In the genomic region with DNA sequence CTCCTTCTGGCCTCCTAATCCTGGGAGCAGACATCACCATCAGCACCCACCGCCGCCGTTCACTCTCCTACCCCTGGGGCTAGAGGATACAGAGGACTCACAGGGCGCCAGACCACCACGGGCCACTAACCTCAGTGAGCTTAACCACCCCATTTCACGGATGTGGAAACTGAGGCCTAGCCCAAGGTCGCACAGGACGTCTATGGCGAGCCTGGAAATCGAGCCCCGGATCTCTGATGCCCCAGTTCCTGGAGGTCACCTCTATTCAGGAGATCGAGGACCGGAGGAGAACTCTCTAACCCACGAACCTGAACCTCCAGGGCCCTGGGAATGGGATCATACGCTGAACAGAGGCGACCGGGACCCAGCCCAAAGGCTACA, we compare ENCODE assay signal across 8 cellular contexts. TPM values are rescaled to one million over a fixed set of nuclear protein-coding genes. Genes with fewer than 3 reads are reported as not detected.
DNase-seq lines count a peak whose midpoint lies in the region; ATAC-seq and TF ChIP-seq lines count a peak whose summit lies in the region.

No MANE protein-coding gene starts in this region.

- H3K23ac ChIP-seq in mesenchymal stem cell (ENCODE audit: low read length in 2 of 2), result no peak overlapping the region

- peak overlapping the region in 1 of 2 experiments; percentile 22 for H2BK12ac ChIP-seq in mesenchymal stem cell (ENCODE audit: low read length in 2 of 2)

- H4K8ac ChIP-seq in mesenchymal stem cell (ENCODE audit: low read length), result peak overlapping the region; percentile 83

- CTCF ChIA-PET in MCF 10A (lab: Yijun Ruan, JAX), result interaction anchor here (0.6 to 8.1 kb wide), 12 partner anchors 15 to 1038 kb away, joined by 3 to 254 read pairs (median 4); a partner anchor contains a TSS

- 2% methylated on average over 17 of the region's 17 CpGs for WGBS in mesenchymal stem cell

- H3K4me3 Mint-ChIP-seq in CD4-positive, CD25-positive, alpha-beta regulatory T cell, result peak overlapping the region; percentile 85 to 95 (median 93)
- peak overlapping the region; percentile 96 for H3K4me3 Mint-ChIP-seq in MCF 10A (ENCODE audit: unreplicated experiment)

- POLR2A ChIA-PET in MCF 10A (lab: Yijun Ruan, JAX), result interaction anchor here (0.9 to 2.2 kb wide), 11 partner anchors 15 to 1615 kb away, joined by 3 to 11 read pairs (median 4); a partner anchor contains a TSS

- no peaks in the 10 kb centered on the region for H3K9me3 ChIP-seq in CD4-positive, CD25-positive, alpha-beta regulatory T cell (ENCODE audit: control insufficient read depth in 2 of 2, low read length in 2 of 2)
- no peaks in the 10 kb centered on the region for H3K9me3 ChIP-seq in mesenchymal stem cell (ENCODE audit: control insufficient read depth, low read length)
- no peaks in the 10 kb centered on the region for H3K9me3 ChIP-seq in vagina

- peak overlapping the region in 1 of 2 experiments; percentile 71 for H3K4ac ChIP-seq in mesenchymal stem cell (ENCODE audit: low read depth in 1 of 2, low read length in 2 of 2)

- peak overlapping the region; percentile 90 for H3K27ac ChIP-seq in CD4-positive, CD25-positive, alpha-beta regulatory T cell (ENCODE audit: insufficient read depth, low read length, poor library complexity, severe bottlenecking)
- H3K27ac ChIP-seq in mesenchymal stem cell (ENCODE audit: low read length, poor library complexity, severe bottlenecking), result no peak overlapping the region
- H3K27ac ChIP-seq in vagina, result peak overlapping the region; percentile 57

- no peak for TF ChIP-seq POLR2A in vagina (IDR thresholded peaks at IDR 0.05)

- H2AFZ ChIP-seq in mesenchymal stem cell (ENCODE audit: low read depth, low read length), result peak overlapping the region; percentile 56

- H2BK120ac ChIP-seq in mesenchymal stem cell (ENCODE audit: low read depth, low read length), result no peak overlapping the region

- ATAC-seq in CD4-positive, CD25-positive, alpha-beta regulatory T cell (ENCODE audit: low read depth in 2 of 2), result no peak
- ATAC-seq in HG03521 (IDR thresholded peaks at IDR 0.05; ENCODE audit: unreplicated experiment), result peak; percentile 2

- peaks cover 8 to 36% (median 21%) of the 10 kb centered on the region in 4 donors for H3K4me1 Mint-ChIP-seq in CD4-positive, CD25-positive, alpha-beta regulatory T cell
- peaks cover 11% of the 10 kb centered on the region for H3K4me1 Mint-ChIP-seq in MCF 10A (ENCODE audit: insufficient read depth, unreplicated experiment)

- H3K14ac ChIP-seq in mesenchymal stem cell (ENCODE audit: low read length in 2 of 2), result no peak overlapping the region

- DNase-seq in CD4-positive, CD25-positive, alpha-beta regulatory T cell, result no peak
- DNase-seq in MCF 10A (ENCODE audit: unreplicated experiment), result no peak
- no peak for DNase-seq in mesenchymal stem cell
- no peak for DNase-seq in vagina (ENCODE audit: extremely low spot score in 2 of 2)
- DNase-seq in stimulated activated CD4-positive, alpha-beta T cell treated with anti-CD3 and anti-CD28 coated beads, Interleukin-12 subunit alpha, Interleukin-12 subunit beta, amount 100 ng/mL, for 4 hours, result no peak
- DNase-seq in putamen (ENCODE audit: low spot score), result no peak
- DNase-seq in NCI-H187 (lab: John Stamatoyannopoulos, UW), result no peak

- peak overlapping the region; percentile 25 for H4K91ac ChIP-seq in mesenchymal stem cell (ENCODE audit: low read length)

- peak overlapping the region in 1 of 2 experiments; percentile 83 for H3K18ac ChIP-seq in mesenchymal stem cell (ENCODE audit: low read depth in 1 of 2, low read length in 2 of 2)

- peak overlapping the region; percentile 2 for H2AK5ac ChIP-seq in mesenchymal stem cell (ENCODE audit: low read length, severe bottlenecking)

- peaks cover 19% of the 10 kb centered on the region for H3K79me1 ChIP-seq in mesenchymal stem cell (replicated peaks; ENCODE audit: low read length, poor library complexity, severe bottlenecking)

- intact Hi-C loops in MCF 10A (cut with micrococcal nuclease) (loop anchor here (1.0 to 10.0 kb wide), 3 partner anchors 39 to 985 kb away; no protein-coding TSS in a partner anchor), vagina (cut with DNase I) (no loop called here)

- peak overlapping the region; percentile 64 for H3K4me2 ChIP-seq in mesenchymal stem cell (ENCODE audit: low read length, poor library complexity, severe bottlenecking)

- peak overlapping the region; percentile 94 for H3K9ac ChIP-seq in mesenchymal stem cell (ENCODE audit: low read length)

- H2BK15ac ChIP-seq in mesenchymal stem cell (ENCODE audit: low read depth, poor library complexity, severe bottlenecking), result peak overlapping the region; percentile 73

- no peak for TF ChIP-seq CTCF in MCF 10A (IDR thresholded peaks at IDR 0.05; ENCODE audit: unreplicated experiment)
- no peak for TF ChIP-seq CTCF in vagina (IDR thresholded peaks at IDR 0.05)

- H3K36me3 Mint-ChIP-seq in CD4-positive, CD25-positive, alpha-beta regulatory T cell, result peaks cover under 1% of the 10 kb centered on the region
- H3K36me3 Mint-ChIP-seq in MCF 10A (ENCODE audit: insufficient read depth, unreplicated experiment), result peaks cover 10% of the 10 kb centered on the region

- no peaks in the 10 kb centered on the region for H3K9me3 Mint-ChIP-seq in CD4-positive, CD25-positive, alpha-beta regulatory T cell
- H3K9me3 Mint-ChIP-seq in MCF 10A (ENCODE audit: unreplicated experiment), result no peaks in the 10 kb centered on the region

- H3K27ac Mint-ChIP-seq in CD4-positive, CD25-positive, alpha-beta regulatory T cell, result peak overlapping the region; percentile 92 to 98 (median 94)
- H3K27ac Mint-ChIP-seq in MCF 10A (ENCODE audit: low read depth, unreplicated experiment), result peak overlapping the region; percentile 79

- H3K4me1 ChIP-seq in CD4-positive, CD25-positive, alpha-beta regulatory T cell (ENCODE audit: control insufficient read depth, insufficient read depth, low read length, poor library complexity, severe bottlenecking), result peaks cover 23% of the 10 kb centered on the region
- H3K4me1 ChIP-seq in mesenchymal stem cell (ENCODE audit: control insufficient read depth, insufficient read depth, low read depth, low read length) (peaks cover 6% of the 10 kb centered on the region), vagina (peaks cover 12% of the 10 kb centered on the region)

- BruUV-seq in MCF 10A (replicated peaks; lab: Mats Ljungman, UMichigan), result no TSS peak

- H3K4me3 ChIP-seq in CD4-positive, CD25-positive, alpha-beta regulatory T cell (ENCODE audit: low read depth, low read length), result peak overlapping the region; percentile 91
- H3K4me3 ChIP-seq in mesenchymal stem cell (ENCODE audit: insufficient read depth in 1 of 2, low read depth in 1 of 2, low read length in 2 of 2) (peak overlapping the region; percentile 72 to 96), vagina (peak overlapping the region; percentile 62 to 82)

- H3K36me3 ChIP-seq in CD4-positive, CD25-positive, alpha-beta regulatory T cell (ENCODE audit: control insufficient read depth, insufficient read depth, low read length), result peaks cover 6% of the 10 kb centered on the region
- H3K36me3 ChIP-seq in mesenchymal stem cell (ENCODE audit: control insufficient read depth in 1 of 2, insufficient read depth in 2 of 2, low read depth in 1 of 2, low read length in 2 of 2) (peaks cover 8 to 17% of the 10 kb centered on the region in 2 experiments), vagina (no peaks in the 10 kb centered on the region)

- no peaks in the 10 kb centered on the region for H3K27me3 ChIP-seq in CD4-positive, CD25-positive, alpha-beta regulatory T cell (ENCODE audit: control insufficient read depth, insufficient read depth, low read length)
- peaks cover 0 to 3% of the 10 kb centered on the region in 2 experiments for H3K27me3 ChIP-seq in mesenchymal stem cell (ENCODE audit: control insufficient read depth in 1 of 2, insufficient read depth in 1 of 2, low read length in 2 of 2)
- no peaks in the 10 kb centered on the region for H3K27me3 ChIP-seq in vagina

- H2BK5ac ChIP-seq in mesenchymal stem cell (ENCODE audit: low read depth, low read length, poor library complexity, severe bottlenecking), result no peak overlapping the region

- no peaks in the 10 kb centered on the region for H3K27me3 Mint-ChIP-seq in CD4-positive, CD25-positive, alpha-beta regulatory T cell
- H3K27me3 Mint-ChIP-seq in MCF 10A (ENCODE audit: insufficient read depth, unreplicated experiment), result peaks cover 2% of the 10 kb centered on the region

RNA-seq across cellular contexts. Expression of a gene that starts 0.3 kb away (rescaled TPM):
- total RNA-seq in CD4-positive, CD25-positive, alpha-beta regulatory T cell, result 21.2 TPM
- 10 to 100 TPM; 52.1 to 84.7 (median 65.7) TPM for polyA plus RNA-seq in CD4-positive, CD25-positive, alpha-beta regulatory T cell
- 52.2 and 80.3 TPM in 2 replicates for total RNA-seq in MCF 10A (2022)
- polyA plus RNA-seq in mesenchymal stem cell (2013, experiment 1 of 2), result 52.8 TPM
- 54.7 TPM for polyA plus RNA-seq in mesenchymal stem cell (2013, experiment 2 of 2)
- 45.2 TPM for total RNA-seq in vagina

RNA-seq across cellular contexts. Expression of a gene that starts 7.2 kb away (rescaled TPM):
- total RNA-seq in CD4-positive, CD25-positive, alpha-beta regulatory T cell, result not detected
- under 1 TPM in 2 of 4 donors, not detected in 2; 0.21 to 0.36 TPM for polyA plus RNA-seq in CD4-positive, CD25-positive, alpha-beta regulatory T cell
- total RNA-seq in MCF 10A (2022) (not detected in 2 replicates), vagina (not detected)
- polyA plus RNA-seq in mesenchymal stem cell (2013, experiment 1 of 2), result not detected
- polyA plus RNA-seq in mesenchymal stem cell (2013, experiment 2 of 2), result not detected

RNA-seq across cellular contexts. Expression of a gene that starts 14.7 kb away (rescaled TPM):
- 12.8 TPM for total RNA-seq in CD4-positive, CD25-positive, alpha-beta regulatory T cell
- polyA plus RNA-seq in CD4-positive, CD25-positive, alpha-beta regulatory T cell, result 10 to 100 TPM; 22.9 to 29.9 (median 26.2) TPM
- total RNA-seq in MCF 10A (2022), result 1.7 and 3.2 TPM in 2 replicates
- 3.9 TPM for polyA plus RNA-seq in mesenchymal stem cell (2013, experiment 1 of 2)
- 3.8 TPM for polyA plus RNA-seq in mesenchymal stem cell (2013, experiment 2 of 2)
- 22.6 TPM for total RNA-seq in vagina

RNA-seq across cellular contexts. Expression of a gene that starts 37.3 kb away (rescaled TPM):
- total RNA-seq in CD4-positive, CD25-positive, alpha-beta regulatory T cell, result 103 TPM
- polyA plus RNA-seq in CD4-positive, CD25-positive, alpha-beta regulatory T cell, result 100 to 1,000 TPM; 277 to 406 (median 320) TPM
- total RNA-seq in MCF 10A (2022) (17.0 and 17.3 TPM in 2 replicates), vagina (48.1 TPM)
- polyA plus RNA-seq in mesenchymal stem cell (2013, experiment 1 of 2), result 121 TPM
- 124 TPM for polyA plus RNA-seq in mesenchymal stem cell (2013, experiment 2 of 2)
